13 cellular contexts compared by ENCODE assay signal in genomic region chr17:41529491-41529915, GRCh38. TPM values are rescaled to one million over a fixed set of nuclear protein-coding genes. Genes with fewer than 3 reads are reported as not detected.
DNase-seq lines count a peak whose midpoint lies in the region; ATAC-seq and TF ChIP-seq lines count a peak whose summit lies in the region.
"Had no signal": no experiment of that assay in that cellular context is flagged by ENCODE, and none has a peak within 500 bp of the region (broad histone marks: within the 10 kb centered on the region; RNA-seq: fewer than 3 reads in every experiment).

No MANE protein-coding gene starts in this region.

- H2BK15ac ChIP-seq in mesendoderm (replicated peaks; ENCODE audit: low read depth) = no peak overlapping the region

- H3K9me3 ChIP-seq in GM23248 (ENCODE audit: low read depth) (no peaks in the 10 kb centered on the region), T-helper 17 cell (ENCODE audit: control insufficient read depth, low read length, poor library complexity, severe bottlenecking) (peaks cover 3% of the 10 kb centered on the region)

- H3K4me2 ChIP-seq in GM23248 (ENCODE audit: unreplicated experiment) = no peak overlapping the region
- no peak overlapping the region for H3K4me2 ChIP-seq in mesendoderm (ENCODE audit: low read length)

- no peaks in the 10 kb centered on the region for H3F3A ChIP-seq in GM23248 (ENCODE audit: insufficient read depth)

- H2AK5ac ChIP-seq in mesendoderm (ENCODE audit: low read length) = peak overlapping the region; percentile 91

- H3K36me3 ChIP-seq in ACC112 (ENCODE audit: insufficient read depth, low read length) = no peaks in the 10 kb centered on the region
- no peaks in the 10 kb centered on the region for H3K36me3 ChIP-seq in GM23248 (ENCODE audit: low read depth)
- H3K36me3 ChIP-seq in mesendoderm (ENCODE audit: control insufficient read depth, insufficient read depth, low read length) = peaks cover 2% of the 10 kb centered on the region

- peak overlapping the region; percentile 82 for H2BK5ac ChIP-seq in mesendoderm (ENCODE audit: low read length)

- no peaks in the 10 kb centered on the region for H4K20me1 ChIP-seq in GM23248 (ENCODE audit: insufficient read depth)

- H3K27me3 Mint-ChIP-seq in T-helper 17 cell = peaks cover 66% of the 10 kb centered on the region

- H3K23ac ChIP-seq in mesendoderm (ENCODE audit: low read length) = no peak overlapping the region

- in situ Hi-C loops in GM23248 (cut with MboI) = no loop called here

- H3K79me2 ChIP-seq in ACC112 (ENCODE audit: control insufficient read depth, insufficient read depth, low read length, unreplicated experiment) = no peaks in the 10 kb centered on the region
- no peaks in the 10 kb centered on the region for H3K79me2 ChIP-seq in GM23248 (ENCODE audit: insufficient read depth)
- H3K79me2 ChIP-seq in mesendoderm (ENCODE audit: control insufficient read depth, insufficient read depth, low read length) = peaks cover 9% of the 10 kb centered on the region

- no peak overlapping the region for H3K27ac Mint-ChIP-seq in T-helper 17 cell
- H3K27ac Mint-ChIP-seq: activated naive CD8-positive, alpha-beta T cell treated with anti-CD3 and anti-CD28 coated beads, Interleukin-2, amount 10 ng/mL, durations not matched to agents 7 days and 5 days; stimulated activated naive B cell treated with anti-CD40 and anti-IgM and Interleukin-4, amounts not matched to agents 10 μg/mL and 1 μg/mL and 100 μg/mL, for 72 hours had no signal

- H3K4ac ChIP-seq in mesendoderm (ENCODE audit: low read depth, low read length) = no peak overlapping the region

- H3K79me1 ChIP-seq in mesendoderm (ENCODE audit: low read length) = peaks cover 3% of the 10 kb centered on the region

- H3K9ac ChIP-seq in GM23248 (no peak overlapping the region), mesendoderm (ENCODE audit: low read length) (peak overlapping the region; percentile 38)

- TF ChIP-seq CTCF in coronary artery (IDR thresholded peaks at IDR 0.05) = no peak

- no peak overlapping the region for H4K5ac ChIP-seq in mesendoderm (ENCODE audit: low read length)

- H3K36me3 Mint-ChIP-seq in T-helper 17 cell (ENCODE audit: low read depth) = peaks cover 2% of the 10 kb centered on the region
- H3K36me3 Mint-ChIP-seq: activated naive CD8-positive, alpha-beta T cell treated with anti-CD3 and anti-CD28 coated beads, Interleukin-2, amount 10 ng/mL, durations not matched to agents 7 days and 5 days; CD4-positive, CD25-positive, alpha-beta regulatory T cell; stimulated activated naive B cell treated with anti-CD40 and anti-IgM and Interleukin-4, amounts not matched to agents 10 μg/mL and 1 μg/mL and 100 μg/mL, for 72 hours had no signal

- DNase-seq in GM23248 (peak; percentile 21), T-helper 17 cell (no peak), mesendoderm (no peak), HCEC 1CT (no peak), ureter (ENCODE audit: low spot score) (no peak), coronary artery (ENCODE audit: low spot score) (no peak)
- DNase-seq: activated naive CD8-positive, alpha-beta T cell treated with anti-CD3 and anti-CD28 coated beads, Interleukin-2, amount 10 ng/mL, durations not matched to agents 7 days and 5 days; CD4-positive, CD25-positive, alpha-beta regulatory T cell; NCI-H446; stimulated activated naive B cell treated with anti-CD40 and anti-IgM and Interleukin-4, amounts not matched to agents 10 μg/mL and 1 μg/mL and 100 μg/mL, for 72 hours had no signal

- ATAC-seq in T-helper 17 cell (no peak), HG02970 (IDR thresholded peaks at IDR 0.05; ENCODE audit: low FRiP score, unreplicated experiment) (no peak)
- ATAC-seq: stimulated activated naive B cell treated with anti-CD40 and anti-IgM and Interleukin-4, amounts not matched to agents 10 μg/mL and 1 μg/mL and 100 μg/mL, for 72 hours had no signal

- no peak overlapping the region for H2BK120ac ChIP-seq in mesendoderm (ENCODE audit: low read depth, low read length)

- H3K4me1 ChIP-seq in ACC112 (ENCODE audit: control insufficient read depth, insufficient read depth, low read length, unreplicated experiment) = peaks cover 19% of the 10 kb centered on the region
- H3K4me1 ChIP-seq in GM23248 (ENCODE audit: insufficient read depth) = peaks cover 22% of the 10 kb centered on the region
- H3K4me1 ChIP-seq in mesendoderm (ENCODE audit: control insufficient read depth, low read depth, low read length) = peaks cover 16% of the 10 kb centered on the region

- H4K8ac ChIP-seq in mesendoderm (ENCODE audit: low read depth, low read length) = no peak overlapping the region

- no peaks in the 10 kb centered on the region for H3K9me2 ChIP-seq in GM23248 (ENCODE audit: insufficient read depth)

- H3K18ac ChIP-seq in mesendoderm (ENCODE audit: low read length) = peak overlapping the region; percentile 15

- 79 to 87% methylated on average over 5 of the region's 5 CpGs for WGBS in GM23248 (ENCODE audit: low coverage in 1 of 2, low lambda C conversion rate in 2 of 2, missing lambda C conversion rate in 2 of 2), 2 experiments
- no CpG with 5 or more reads among the region's 5 CpGs for WGBS in mesendoderm (ENCODE audit: extremely low coverage, insufficient coverage, low lambda C conversion rate)

- H3K56ac ChIP-seq in mesendoderm (ENCODE audit: low read length) = peak overlapping the region; percentile 8

- no peak overlapping the region for H2AFZ ChIP-seq in ACC112 (ENCODE audit: low read length, unreplicated experiment)
- H2AFZ ChIP-seq in GM23248 = no peak overlapping the region

- H3K27ac ChIP-seq in ACC112 (ENCODE audit: low read depth, low read length) = peak overlapping the region; percentile 70
- no peak overlapping the region for H3K27ac ChIP-seq in GM23248
- peak overlapping the region; percentile 77 for H3K27ac ChIP-seq in mesendoderm (ENCODE audit: low read depth, low read length)
- H3K27ac ChIP-seq in coronary artery = no peak overlapping the region

- H3K4me1 Mint-ChIP-seq in T-helper 17 cell = peaks cover 9% of the 10 kb centered on the region

- peak overlapping the region; percentile 52 for H3K4me3 Mint-ChIP-seq in T-helper 17 cell
- H3K4me3 Mint-ChIP-seq: activated naive CD8-positive, alpha-beta T cell treated with anti-CD3 and anti-CD28 coated beads, Interleukin-2, amount 10 ng/mL, durations not matched to agents 7 days and 5 days; stimulated activated naive B cell treated with anti-CD40 and anti-IgM and Interleukin-4, amounts not matched to agents 10 μg/mL and 1 μg/mL and 100 μg/mL, for 72 hours had no signal

- H3K27me3 ChIP-seq in ACC112 (ENCODE audit: insufficient read depth, low read length) = peaks cover 11% of the 10 kb centered on the region
- no peaks in the 10 kb centered on the region; the same call in 1 of the 2 replicates for H3K27me3 ChIP-seq in GM23248 (replicated peaks; ENCODE audit: insufficient read depth)
- H3K27me3 ChIP-seq in mesendoderm (ENCODE audit: insufficient read depth, low read length, poor library complexity) = no peaks in the 10 kb centered on the region

- no peak overlapping the region; the same call in 1 of the 2 replicates for H3K4me3 ChIP-seq in ACC112 (ENCODE audit: low read depth, low read length)
- no peak overlapping the region for H3K4me3 ChIP-seq in GM23248
- no peak overlapping the region for H3K4me3 ChIP-seq in mesendoderm (ENCODE audit: low read length)
- no peak overlapping the region for H3K4me3 ChIP-seq in coronary artery

RNA-seq across cellular contexts. Expression of gene KRT19, which starts 1.4 kb away (rescaled TPM):
- 65.4 and 71.5 TPM in 2 replicates for total RNA-seq in GM23248 (2014; rRNA removed; shearing (Covaris generic))
- 95.5 and 100 TPM in 2 replicates for polyA plus RNA-seq in GM23248 (2016; fragmentation: Nextera tagmentation; extraction: Ambion mirVana)
- total RNA-seq in T-helper 17 cell (not detected), ureter (2,124 TPM)
- polyA plus RNA-seq in mesendoderm (2013, experiment 1 of 2) = 114 TPM
- polyA plus RNA-seq in mesendoderm (2013, experiment 2 of 2) = 115 TPM
- total RNA-seq: activated naive CD8-positive, alpha-beta T cell treated with anti-CD3 and anti-CD28 coated beads, Interleukin-2, amount 10 ng/mL, durations not matched to agents 7 days and 5 days; CD4-positive, CD25-positive, alpha-beta regulatory T cell; myocyte had no signal
- polyA plus RNA-seq: CD4-positive, CD25-positive, alpha-beta regulatory T cell had no signal

RNA-seq across cellular contexts. Expression of gene KRT15, which starts 10.8 kb away (rescaled TPM):
- total RNA-seq in GM23248 (2014; rRNA removed; shearing (Covaris generic)) = 0.65 and 1.1 TPM in 2 replicates
- polyA plus RNA-seq in GM23248 (2016; fragmentation: Nextera tagmentation; extraction: Ambion mirVana) = 2.3 and 2.7 TPM in 2 replicates
- total RNA-seq in T-helper 17 cell (not detected), ureter (147 TPM)
- polyA plus RNA-seq in mesendoderm (2013, experiment 1 of 2) = 0.15 TPM
- polyA plus RNA-seq in mesendoderm (2013, experiment 2 of 2) = 0.21 TPM
- total RNA-seq: activated naive CD8-positive, alpha-beta T cell treated with anti-CD3 and anti-CD28 coated beads, Interleukin-2, amount 10 ng/mL, durations not matched to agents 7 days and 5 days; CD4-positive, CD25-positive, alpha-beta regulatory T cell; myocyte had no signal
- polyA plus RNA-seq: CD4-positive, CD25-positive, alpha-beta regulatory T cell had no signal

RNA-seq across cellular contexts. Expression of gene KRT13, which starts 24.1 kb away (rescaled TPM):
- 0.76 TPM in 1 of 2 replicates, not detected in the other for total RNA-seq in GM23248 (2014; rRNA removed; shearing (Covaris generic))
- polyA plus RNA-seq in GM23248 (2016; fragmentation: Nextera tagmentation; extraction: Ambion mirVana) = not detected in 2 replicates
- total RNA-seq in T-helper 17 cell (not detected), ureter (2,358 TPM)
- polyA plus RNA-seq in mesendoderm (2013, experiment 1 of 2) = not detected
- polyA plus RNA-seq in mesendoderm (2013, experiment 2 of 2) = not detected
- total RNA-seq: activated naive CD8-positive, alpha-beta T cell treated with anti-CD3 and anti-CD28 coated beads, Interleukin-2, amount 10 ng/mL, durations not matched to agents 7 days and 5 days; CD4-positive, CD25-positive, alpha-beta regulatory T cell; myocyte had no signal
- polyA plus RNA-seq: CD4-positive, CD25-positive, alpha-beta regulatory T cell had no signal

RNA-seq across cellular contexts. Expression of gene KRT36, which starts 39.8 kb away (rescaled TPM):
- total RNA-seq in GM23248 (2014; rRNA removed; shearing (Covaris generic)) = not detected in 2 replicates
- polyA plus RNA-seq in GM23248 (2016; fragmentation: Nextera tagmentation; extraction: Ambion mirVana) = not detected in 2 replicates
- not detected for total RNA-seq in T-helper 17 cell
- not detected for polyA plus RNA-seq in mesendoderm (2013, experiment 1 of 2)
- polyA plus RNA-seq in mesendoderm (2013, experiment 2 of 2) = not detected
- not detected for total RNA-seq in ureter
- total RNA-seq: activated naive CD8-positive, alpha-beta T cell treated with anti-CD3 and anti-CD28 coated beads, Interleukin-2, amount 10 ng/mL, durations not matched to agents 7 days and 5 days; CD4-positive, CD25-positive, alpha-beta regulatory T cell; myocyte had no signal
- polyA plus RNA-seq: CD4-positive, CD25-positive, alpha-beta regulatory T cell had no signal

RNA-seq across cellular contexts. Expression of gene KRT9, which starts 42.4 kb away (rescaled TPM):
- not detected in 2 replicates for total RNA-seq in GM23248 (2014; rRNA removed; shearing (Covaris generic))
- not detected in 2 replicates for polyA plus RNA-seq in GM23248 (2016; fragmentation: Nextera tagmentation; extraction: Ambion mirVana)
- total RNA-seq in T-helper 17 cell = not detected
- not detected for polyA plus RNA-seq in mesendoderm (2013, experiment 1 of 2)
- 0.03 TPM for polyA plus RNA-seq in mesendoderm (2013, experiment 2 of 2)
- total RNA-seq in ureter = not detected
- total RNA-seq: activated naive CD8-positive, alpha-beta T cell treated with anti-CD3 and anti-CD28 coated beads, Interleukin-2, amount 10 ng/mL, durations not matched to agents 7 days and 5 days; CD4-positive, CD25-positive, alpha-beta regulatory T cell; myocyte had no signal
- polyA plus RNA-seq: CD4-positive, CD25-positive, alpha-beta regulatory T cell had no signal

Comparison
In these comparisons a context has a peak if more than half of its experiments do, and no peak if none do; other contexts are left out.
1. H3K27ac ChIP-seq: peak in ACC112 (single experiment) and mesendoderm (single experiment); none in GM23248 (single experiment) and coronary artery (0 of 2).
2. RNA of gene KRT19, which starts 1.4 kb away (total RNA-seq): 2,124 TPM in ureter (single experiment) and 65.4 to 71.5 TPM in GM23248; not detected in T-helper 17 cell; every median in the first group is over 10 times any median in the second.
3. RNA of gene KRT15, which starts 10.8 kb away (total RNA-seq): 147 TPM in ureter (single experiment); 0.65 to 1.1 TPM in GM23248 and not detected in T-helper 17 cell; every median in the first group is over 10 times any median in the second.
4. RNA of gene KRT13, which starts 24.1 kb away (total RNA-seq): 2,358 TPM in ureter (single experiment); 0.76 TPM in GM23248 and not detected in T-helper 17 cell; every median in the first group is over 1,000 times any median in the second.